Comparison of ENCODE assay signal across 8 cellular contexts in the genomic region with DNA sequence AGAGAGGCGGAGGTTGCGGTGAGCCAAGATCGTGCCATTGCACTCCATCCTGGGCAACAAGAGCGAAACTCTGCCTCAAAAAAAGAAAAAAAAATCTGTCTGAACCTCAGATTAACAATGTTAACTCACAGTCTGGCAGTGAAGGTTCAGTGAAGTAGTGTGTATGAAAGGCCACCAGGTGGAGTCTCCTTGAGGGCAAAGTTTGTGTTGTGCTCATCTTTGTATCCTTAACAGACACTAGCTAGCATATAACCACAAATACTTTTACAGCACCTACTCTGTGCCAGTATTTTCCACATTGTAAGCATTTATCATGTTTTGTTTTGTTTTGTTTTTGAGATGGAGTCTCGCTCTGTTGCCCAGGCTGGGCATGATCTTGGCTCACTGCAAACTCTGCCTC. TPM values are rescaled to one million over a fixed set of nuclear protein-coding genes. Genes with fewer than 3 reads are reported as not detected.
DNase-seq lines count a peak whose midpoint lies in the region; ATAC-seq lines count a peak whose summit lies in the region.

No MANE protein-coding gene starts in this region.

- H3K27me3 Mint-ChIP-seq in activated T-helper 1 cell treated with anti-CD3 and anti-CD28 coated beads, Interleukin-12 subunit alpha, Interleukin-12 subunit beta, Interleukin-2, Interleukin-4 antibody, amounts not matched to agents 30 ng/mL and 10 ng/mL and 1 ng/mL, durations not matched to agents 14 hours and 24 hours and 36 hours (ENCODE audit: insufficient read depth), result no peaks in the 10 kb centered on the region

- DNase-seq in AG20443 (ENCODE audit: low spot score) (peak; percentile 34), SW480 (ENCODE audit: low spot score) (peak; percentile 25), kidney tubule cell (ENCODE audit: low spot score) (peak; percentile 44), NK-92 (lab: John Stamatoyannopoulos, UW; ENCODE audit: unreplicated experiment) (no peak), HuH-7.5 (ENCODE audit: low spot score) (no peak)
- DNase-seq in activated T-helper 1 cell treated with anti-CD3 and anti-CD28 coated beads, Interleukin-12 subunit alpha, Interleukin-12 subunit beta, Interleukin-2, Interleukin-4 antibody, amounts not matched to agents 30 ng/mL and 10 ng/mL and 1 ng/mL, durations not matched to agents 14 hours and 24 hours and 36 hours (ENCODE audit: low spot score), result no peak

- H3K4me1 Mint-ChIP-seq in activated T-helper 1 cell treated with anti-CD3 and anti-CD28 coated beads, Interleukin-12 subunit alpha, Interleukin-12 subunit beta, Interleukin-2, Interleukin-4 antibody, amounts not matched to agents 30 ng/mL and 10 ng/mL and 1 ng/mL, durations not matched to agents 14 hours and 24 hours and 36 hours (ENCODE audit: low read depth), result no peaks in the 10 kb centered on the region

- intact Hi-C loops in activated T-helper 1 cell treated with anti-CD3 and anti-CD28 coated beads, Interleukin-12 subunit alpha, Interleukin-12 subunit beta, Interleukin-2, Interleukin-4 antibody, amounts not matched to agents 30 ng/mL and 10 ng/mL and 1 ng/mL, durations not matched to agents 14 hours and 24 hours and 36 hours (cut with micrococcal nuclease), result loop anchor here (1.0 kb wide), 1 partner anchor 32 kb away; no protein-coding TSS in a partner anchor

- no peak overlapping the region for H3K4me3 Mint-ChIP-seq in activated T-helper 1 cell treated with anti-CD3 and anti-CD28 coated beads, Interleukin-12 subunit alpha, Interleukin-12 subunit beta, Interleukin-2, Interleukin-4 antibody, amounts not matched to agents 30 ng/mL and 10 ng/mL and 1 ng/mL, durations not matched to agents 14 hours and 24 hours and 36 hours

- H3K36me3 Mint-ChIP-seq in activated T-helper 1 cell treated with anti-CD3 and anti-CD28 coated beads, Interleukin-12 subunit alpha, Interleukin-12 subunit beta, Interleukin-2, Interleukin-4 antibody, amounts not matched to agents 30 ng/mL and 10 ng/mL and 1 ng/mL, durations not matched to agents 14 hours and 24 hours and 36 hours (ENCODE audit: low read depth), result no peaks in the 10 kb centered on the region

- H3K9me3 Mint-ChIP-seq in activated T-helper 1 cell treated with anti-CD3 and anti-CD28 coated beads, Interleukin-12 subunit alpha, Interleukin-12 subunit beta, Interleukin-2, Interleukin-4 antibody, amounts not matched to agents 30 ng/mL and 10 ng/mL and 1 ng/mL, durations not matched to agents 14 hours and 24 hours and 36 hours, result no peaks in the 10 kb centered on the region

- ATAC-seq in GM18498 (IDR thresholded peaks at IDR 0.05; ENCODE audit: unreplicated experiment) (peak; percentile 83), HG03378 (IDR thresholded peaks at IDR 0.05; ENCODE audit: unreplicated experiment) (peak; percentile 74)

- H3K27ac Mint-ChIP-seq in activated T-helper 1 cell treated with anti-CD3 and anti-CD28 coated beads, Interleukin-12 subunit alpha, Interleukin-12 subunit beta, Interleukin-2, Interleukin-4 antibody, amounts not matched to agents 30 ng/mL and 10 ng/mL and 1 ng/mL, durations not matched to agents 14 hours and 24 hours and 36 hours, result no peak overlapping the region

RNA-seq across cellular contexts. Expression of a gene that starts 46.0 kb away (rescaled TPM):
- 22.4 and 23.0 TPM in 2 replicates for total RNA-seq in activated T-helper 1 cell treated with anti-CD3 and anti-CD28 coated beads, Interleukin-12 subunit alpha, Interleukin-12 subunit beta, Interleukin-2, Interleukin-4 antibody, amounts not matched to agents 30 ng/mL and 10 ng/mL and 1 ng/mL, durations not matched to agents 14 hours and 24 hours and 36 hours

Comparison
In these comparisons a context has a peak if more than half of its experiments do, and no peak if none do; other contexts are left out.
1. DNase-seq: peak in AG20443 (single experiment), SW480 (single experiment) and kidney tubule cell (single experiment); none in activated T-helper 1 cell treated with anti-CD3 and anti-CD28 coated beads, Interleukin-12 subunit alpha, Interleukin-12 subunit beta, Interleukin-2, Interleukin-4 antibody, amounts not matched to agents 30 ng/mL and 10 ng/mL and 1 ng/mL, durations not matched to agents 14 hours and 24 hours and 36 hours (single experiment), NK-92 (single experiment) and HuH-7.5 (single experiment).